ENCODE assay signal across 22 cellular contexts in genomic region chr13:112825071-112825470, GRCh38.
"Had no signal": no experiment of that assay in that cellular context is flagged by ENCODE, and none has a peak within 500 bp of the region (broad histone marks: within the 10 kb centered on the region; RNA-seq: fewer than 3 reads in every experiment).

No MANE protein-coding gene starts in this region.

- DNase-seq: activated B cell treated with CpG ODN at 0.5 μM for 24 hours; activated CD4-positive, alpha-beta memory T cell treated with anti-CD3 and anti-CD28 coated beads, Interleukin-2, amount 10 ng/mL, durations not matched to agents 7 days and 5 days; activated CD4-positive, alpha-beta T cell treated with anti-CD3 and anti-CD28 coated beads, Interleukin-2, amount 10 ng/mL, durations not matched to agents 7 days and 5 days; activated gamma-delta T cell treated with Interleukin-2 at 50 U/mL for 16 hours; activated T-cell treated with anti-CD3 and anti-CD28 coated beads for 4 hours; activated T-cell treated with anti-CD3 and anti-CD28 coated beads, Interleukin-2, amount 50 U/mL, for 48 hours; caudate nucleus; NCI-H1105; NCI-H1436; NCI-H187; NCI-H2081; NCI-H510A treated with DMSO at 0.1 percent for 48 hours; NCI-H69; SHP77 treated with DMSO at 0.1 percent for 48 hours; T-helper 9 cell had no signal

- H3K36me3 ChIP-seq: breast epithelium had no signal

- H3K27ac ChIP-seq: breast epithelium, KMS-11, Peyer's patch, RWPE1 had no signal

- H3K27ac Mint-ChIP-seq: activated B cell treated with CpG ODN at 0.5 μM for 24 hours; activated CD4-positive, alpha-beta memory T cell treated with anti-CD3 and anti-CD28 coated beads, Interleukin-2, amount 10 ng/mL, durations not matched to agents 7 days and 5 days; activated CD4-positive, alpha-beta T cell treated with anti-CD3 and anti-CD28 coated beads, Interleukin-2, amount 10 ng/mL, durations not matched to agents 7 days and 5 days; activated naive CD4-positive, alpha-beta T cell treated with anti-CD3 and anti-CD28 coated beads, Interleukin-2, amount 50 U/mL, for 24 hours; activated T-helper 2 cell treated with anti-CD3 and anti-CD28 coated beads, Interferon-gamma antibody, Interleukin-2, Interleukin-4, amounts not matched to agents 10 μg/mL and 5 μg/mL and 100 μg/mL, durations not matched to agents 14 hours and 24 hours and 36 hours; T-helper 1 cell treated with Interleukin-12 subunit alpha and Interleukin-12 subunit beta and Interleukin-4 antibody, amounts not matched to agents 30 μg/mL and 1 μg/mL, for 36 hours had no signal

- H3K9ac ChIP-seq: KMS-11 had no signal

- H3K4me3 Mint-ChIP-seq: activated B cell treated with CpG ODN at 0.5 μM for 24 hours; activated CD4-positive, alpha-beta memory T cell treated with anti-CD3 and anti-CD28 coated beads, Interleukin-2, amount 10 ng/mL, durations not matched to agents 7 days and 5 days; activated CD4-positive, alpha-beta T cell treated with anti-CD3 and anti-CD28 coated beads, Interleukin-2, amount 10 ng/mL, durations not matched to agents 7 days and 5 days; activated naive CD4-positive, alpha-beta T cell treated with anti-CD3 and anti-CD28 coated beads, Interleukin-2, amount 50 U/mL, for 24 hours; T-helper 1 cell treated with Interleukin-12 subunit alpha and Interleukin-12 subunit beta and Interleukin-4 antibody, amounts not matched to agents 30 μg/mL and 1 μg/mL, for 36 hours had no signal

- H3K9me3 Mint-ChIP-seq: activated B cell treated with CpG ODN at 0.5 μM for 24 hours; activated CD4-positive, alpha-beta memory T cell treated with anti-CD3 and anti-CD28 coated beads, Interleukin-2, amount 10 ng/mL, durations not matched to agents 7 days and 5 days; activated CD4-positive, alpha-beta T cell treated with anti-CD3 and anti-CD28 coated beads, Interleukin-2, amount 10 ng/mL, durations not matched to agents 7 days and 5 days; activated naive CD4-positive, alpha-beta T cell treated with anti-CD3 and anti-CD28 coated beads, Interleukin-2, amount 50 U/mL, for 24 hours; activated T-helper 2 cell treated with anti-CD3 and anti-CD28 coated beads, Interferon-gamma antibody, Interleukin-2, Interleukin-4, amounts not matched to agents 10 μg/mL and 5 μg/mL and 100 μg/mL, durations not matched to agents 14 hours and 24 hours and 36 hours; T-helper 1 cell treated with Interleukin-12 subunit alpha and Interleukin-12 subunit beta and Interleukin-4 antibody, amounts not matched to agents 30 μg/mL and 1 μg/mL, for 36 hours had no signal

- H3K9me3 ChIP-seq: breast epithelium, Peyer's patch had no signal

- H3K4me3 ChIP-seq: breast epithelium, Peyer's patch had no signal

- H3K4me1 Mint-ChIP-seq: activated B cell treated with CpG ODN at 0.5 μM for 24 hours; activated CD4-positive, alpha-beta memory T cell treated with anti-CD3 and anti-CD28 coated beads, Interleukin-2, amount 10 ng/mL, durations not matched to agents 7 days and 5 days; activated CD4-positive, alpha-beta T cell treated with anti-CD3 and anti-CD28 coated beads, Interleukin-2, amount 10 ng/mL, durations not matched to agents 7 days and 5 days; activated naive CD4-positive, alpha-beta T cell treated with anti-CD3 and anti-CD28 coated beads, Interleukin-2, amount 50 U/mL, for 24 hours had no signal

- H3K4me1 ChIP-seq: breast epithelium, Peyer's patch had no signal

- H3K4me2 ChIP-seq: KMS-11 had no signal

- H3K27me3 ChIP-seq: breast epithelium, Peyer's patch had no signal

- H3K27me3 Mint-ChIP-seq: activated B cell treated with CpG ODN at 0.5 μM for 24 hours; activated CD4-positive, alpha-beta memory T cell treated with anti-CD3 and anti-CD28 coated beads, Interleukin-2, amount 10 ng/mL, durations not matched to agents 7 days and 5 days; activated CD4-positive, alpha-beta T cell treated with anti-CD3 and anti-CD28 coated beads, Interleukin-2, amount 10 ng/mL, durations not matched to agents 7 days and 5 days; activated naive CD4-positive, alpha-beta T cell treated with anti-CD3 and anti-CD28 coated beads, Interleukin-2, amount 50 U/mL, for 24 hours had no signal
